Comparison of ENCODE assay signal across 28 cellular contexts in the genomic region with DNA sequence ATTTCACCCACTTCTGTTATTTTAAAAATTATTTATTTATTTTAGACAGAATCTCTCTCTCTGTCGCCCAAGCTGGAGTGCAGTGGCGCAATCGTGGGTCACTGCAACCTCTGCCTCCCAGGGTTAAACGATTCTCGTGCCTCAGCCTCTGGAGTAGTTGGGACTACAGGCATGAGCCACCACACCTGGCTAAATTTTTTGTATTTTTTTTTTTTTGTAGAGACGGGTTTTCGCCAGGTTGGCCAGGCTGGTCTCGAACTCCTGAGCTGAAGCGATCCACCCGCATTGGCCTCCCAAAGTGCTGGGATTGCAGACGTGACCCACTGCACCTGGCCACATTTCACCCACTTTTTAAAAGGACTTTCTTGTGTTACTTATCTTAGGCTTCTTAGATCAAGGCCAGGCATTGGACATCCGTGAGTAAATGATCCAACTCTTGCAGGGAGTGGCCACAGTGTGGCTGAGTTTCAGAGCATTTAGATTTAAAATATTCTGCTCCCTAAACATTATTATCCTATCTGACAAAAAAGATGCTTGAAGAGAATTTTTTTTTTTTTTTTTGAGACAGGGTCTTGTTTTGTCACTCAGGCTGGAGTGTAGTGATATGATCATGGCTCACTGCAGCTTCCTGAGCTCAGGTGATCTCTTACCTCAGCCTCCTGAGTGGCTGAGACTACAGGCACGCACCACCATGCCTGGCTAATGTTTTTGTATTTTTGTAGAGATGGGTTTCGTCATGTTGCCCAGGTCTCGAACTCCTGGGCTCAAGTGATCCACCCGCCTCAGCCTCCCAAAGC. TPM values are rescaled to one million over a fixed set of nuclear protein-coding genes. Genes with fewer than 3 reads are reported as not detected.
DNase-seq lines count a peak whose midpoint lies in the region; FAIRE-seq and TF ChIP-seq lines count a peak whose summit lies in the region.
"Had no signal": no experiment of that assay in that cellular context is flagged by ENCODE, and none has a peak within 500 bp of the region (broad histone marks: within the 10 kb centered on the region; RNA-seq: fewer than 3 reads in every experiment).

No MANE protein-coding gene starts in this region.

- no peak overlapping the region for H4K91ac ChIP-seq in mesenchymal stem cell (ENCODE audit: low read length)

- H3K9me3 ChIP-seq in Karpas-422 (ENCODE audit: low read length), result no peaks in the 10 kb centered on the region
- H3K9me3 ChIP-seq in colonic mucosa, result no peaks in the 10 kb centered on the region
- H3K9me3 ChIP-seq in mesenchymal stem cell (ENCODE audit: control insufficient read depth, low read length), result no peaks in the 10 kb centered on the region
- no peaks in the 10 kb centered on the region for H3K9me3 ChIP-seq in suprapubic skin
- H3K9me3 ChIP-seq in kidney (ENCODE audit: control insufficient read depth in 1 of 2, low read length in 2 of 2), result no peaks in the 10 kb centered on the region
- no peaks in the 10 kb centered on the region for H3K9me3 ChIP-seq in smooth muscle cell (replicated peaks; ENCODE audit: low read depth)
- H3K9me3 ChIP-seq: prostate gland, SK-N-SH, stomach had no signal

- H3K9ac ChIP-seq in Karpas-422 (ENCODE audit: low read length) (no peak overlapping the region), colonic mucosa (ENCODE audit: low read depth in 2 of 2, low read length in 2 of 2) (no peak overlapping the region), mesenchymal stem cell (ENCODE audit: low read length) (peak overlapping the region; percentile 85), kidney (ENCODE audit: low read length in 2 of 2) (no peak overlapping the region), smooth muscle cell (ENCODE audit: low read depth) (no peak overlapping the region)
- H3K9ac ChIP-seq: SK-N-SH had no signal

- no peak overlapping the region for H3K27ac ChIP-seq in Karpas-422 (ENCODE audit: low read length)
- H3K27ac ChIP-seq in colonic mucosa, result peak overlapping the region; percentile 33
- no peak overlapping the region for H3K27ac ChIP-seq in mesenchymal stem cell (ENCODE audit: low read length, poor library complexity, severe bottlenecking)
- peak overlapping the region; percentile 75 for H3K27ac ChIP-seq in suprapubic skin
- no peak overlapping the region for H3K27ac ChIP-seq in kidney (ENCODE audit: low read depth in 2 of 2, low read length in 2 of 2)
- no peak overlapping the region for H3K27ac ChIP-seq in smooth muscle cell (ENCODE audit: low read depth)
- H3K27ac ChIP-seq: C4-2B, epithelial cell of prostate, prostate gland, VCaP had no signal

- no peak overlapping the region for H2BK15ac ChIP-seq in mesenchymal stem cell (ENCODE audit: low read depth, poor library complexity, severe bottlenecking)

- no peak overlapping the region for H3K18ac ChIP-seq in mesenchymal stem cell (ENCODE audit: low read depth in 1 of 2, low read length in 2 of 2)

- no peak overlapping the region for H3K14ac ChIP-seq in mesenchymal stem cell (ENCODE audit: low read length in 2 of 2)

- H3K23ac ChIP-seq in mesenchymal stem cell (ENCODE audit: low read length in 2 of 2), result no peak overlapping the region

- TF ChIP-seq CTCF in colonic mucosa (IDR thresholded peaks at IDR 0.05) (no peak), suprapubic skin (IDR thresholded peaks at IDR 0.05) (no peak), kidney (IDR thresholded peaks at IDR 0.05; ENCODE audit: borderline replicate concordance, extremely low read depth, insufficient read depth) (no peak), smooth muscle cell (IDR thresholded peaks at IDR 0.05; ENCODE audit: borderline replicate concordance, insufficient read depth, poor library complexity, severe bottlenecking) (no peak)

- no peak overlapping the region for H2BK12ac ChIP-seq in mesenchymal stem cell (ENCODE audit: low read length in 2 of 2)

- H3K4me3 ChIP-seq in Karpas-422 (ENCODE audit: low read length), result no peak overlapping the region
- H3K4me3 ChIP-seq in colonic mucosa, result no peak overlapping the region
- no peak overlapping the region for H3K4me3 ChIP-seq in mesenchymal stem cell (ENCODE audit: insufficient read depth in 1 of 2, low read depth in 1 of 2, low read length in 2 of 2)
- no peak overlapping the region for H3K4me3 ChIP-seq in suprapubic skin
- no peak overlapping the region for H3K4me3 ChIP-seq in kidney (ENCODE audit: low read length in 2 of 2)
- no peak overlapping the region for H3K4me3 ChIP-seq in smooth muscle cell
- H3K4me3 ChIP-seq: prostate gland, stomach had no signal

- no peaks in the 10 kb centered on the region for H3K9me3 Mint-ChIP-seq in T-helper 2 cell treated with Interferon-gamma antibody and Interleukin-4, amounts not matched to agents 5 μg/mL and 100 μg/mL, for 36 hours
- H3K9me3 Mint-ChIP-seq: activated CD4-positive, alpha-beta T cell treated with anti-CD3 and anti-CD28 coated beads, Interleukin-2, amount 10 ng/mL, durations not matched to agents 24 days and 14 days; type B pancreatic cell had no signal

- WGBS in mesenchymal stem cell, result 85% methylated on average over 15 of the region's 16 CpGs
- 93% methylated on average over 16 of the region's 16 CpGs for WGBS in suprapubic skin
- 94% methylated on average over 16 of the region's 16 CpGs for WGBS in smooth muscle cell (ENCODE audit: low lambda C conversion rate)

- H3K4ac ChIP-seq in mesenchymal stem cell (ENCODE audit: low read depth in 1 of 2, low read length in 2 of 2), result no peak overlapping the region

- no peaks in the 10 kb centered on the region for H3K9me2 ChIP-seq in Karpas-422 (replicated peaks; ENCODE audit: insufficient read depth, low read length)
- H3K9me2 ChIP-seq: SK-N-SH had no signal

- no peak overlapping the region for H2BK5ac ChIP-seq in mesenchymal stem cell (ENCODE audit: low read depth, low read length, poor library complexity, severe bottlenecking)

- no peak overlapping the region for H2BK120ac ChIP-seq in mesenchymal stem cell (ENCODE audit: low read depth, low read length)

- H3F3A ChIP-seq in smooth muscle cell (ENCODE audit: low read depth), result peaks cover 3% of the 10 kb centered on the region

- no peak overlapping the region for H2AK5ac ChIP-seq in mesenchymal stem cell (ENCODE audit: low read length, severe bottlenecking)

- no peaks in the 10 kb centered on the region for H3K27me3 Mint-ChIP-seq in T-helper 2 cell treated with Interferon-gamma antibody and Interleukin-4, amounts not matched to agents 5 μg/mL and 100 μg/mL, for 36 hours (ENCODE audit: low read depth)
- H3K27me3 Mint-ChIP-seq: activated CD4-positive, alpha-beta T cell treated with anti-CD3 and anti-CD28 coated beads, Interleukin-2, amount 10 ng/mL, durations not matched to agents 24 days and 14 days; activated CD8-positive, alpha-beta memory T cell treated with anti-CD3 and anti-CD28 coated beads, Interleukin-2, amount 10 ng/mL, durations not matched to agents 7 days and 5 days had no signal

- H3K4me2 ChIP-seq in Karpas-422 (ENCODE audit: low read depth, low read length, poor library complexity, severe bottlenecking), result no peak overlapping the region
- H3K4me2 ChIP-seq in mesenchymal stem cell (ENCODE audit: low read length, poor library complexity, severe bottlenecking), result no peak overlapping the region
- H3K4me2 ChIP-seq in smooth muscle cell, result no peak overlapping the region
- H3K4me2 ChIP-seq: SK-N-SH had no signal

- no peaks in the 10 kb centered on the region for H4K20me1 ChIP-seq in Karpas-422 (ENCODE audit: insufficient read depth, low read depth, low read length)
- H4K20me1 ChIP-seq in smooth muscle cell (ENCODE audit: low read depth), result no peaks in the 10 kb centered on the region

- H3K79me2 ChIP-seq in Karpas-422 (ENCODE audit: low read length) (0 out of 2 replicates have a peak, but pooled peaks cover 7% of the 10 kb centered on the region), smooth muscle cell (ENCODE audit: low read depth) (no peaks in the 10 kb centered on the region)

- H3K4me1 ChIP-seq in Karpas-422 (ENCODE audit: low read length), result peaks cover 10% of the 10 kb centered on the region
- no peaks in the 10 kb centered on the region for H3K4me1 ChIP-seq in colonic mucosa
- H3K4me1 ChIP-seq in mesenchymal stem cell (ENCODE audit: control insufficient read depth, insufficient read depth, low read depth, low read length), result no peaks in the 10 kb centered on the region
- H3K4me1 ChIP-seq in suprapubic skin, result peaks cover 17% of the 10 kb centered on the region
- H3K4me1 ChIP-seq in kidney (ENCODE audit: control insufficient read depth in 1 of 2, insufficient read depth in 1 of 2, low read depth in 1 of 2, low read length in 2 of 2), result peaks cover 0 to 13% of the 10 kb centered on the region in 2 donors
- no peaks in the 10 kb centered on the region for H3K4me1 ChIP-seq in smooth muscle cell (ENCODE audit: low read depth)
- H3K4me1 ChIP-seq: prostate gland had no signal

- intact Hi-C loops in colonic mucosa (cut with DNase I) (no loop called here), kidney (cut with DNase I) (no loop called here)

- no peak for FAIRE-seq in kidney (lab: Jason Lieb, UNC)
- FAIRE-seq: GM12892 had no signal

- TF ChIP-seq EP300 in suprapubic skin (IDR thresholded peaks at IDR 0.05), result no peak

- no peak overlapping the region for H2AFZ ChIP-seq in Karpas-422 (ENCODE audit: low read length)
- no peak overlapping the region for H2AFZ ChIP-seq in mesenchymal stem cell (ENCODE audit: low read depth, low read length)
- H2AFZ ChIP-seq in smooth muscle cell (ENCODE audit: low read depth), result no peak overlapping the region

- H3K79me1 ChIP-seq in mesenchymal stem cell (replicated peaks; ENCODE audit: low read length, poor library complexity, severe bottlenecking), result no peaks in the 10 kb centered on the region

- H3K36me3 Mint-ChIP-seq in T-helper 2 cell treated with Interferon-gamma antibody and Interleukin-4, amounts not matched to agents 5 μg/mL and 100 μg/mL, for 36 hours (ENCODE audit: low read depth), result peaks cover 45% of the 10 kb centered on the region
- H3K36me3 Mint-ChIP-seq: type B pancreatic cell had no signal

- peaks cover 28% of the 10 kb centered on the region for H3K4me1 Mint-ChIP-seq in T-helper 2 cell treated with Interferon-gamma antibody and Interleukin-4, amounts not matched to agents 5 μg/mL and 100 μg/mL, for 36 hours (ENCODE audit: low read depth)

- H3K27me3 ChIP-seq in Karpas-422 (ENCODE audit: low read length) (no peaks in the 10 kb centered on the region), colonic mucosa (no peaks in the 10 kb centered on the region), mesenchymal stem cell (ENCODE audit: control insufficient read depth in 1 of 2, insufficient read depth in 1 of 2, low read length in 2 of 2) (no peaks in the 10 kb centered on the region), suprapubic skin (no peaks in the 10 kb centered on the region), smooth muscle cell (ENCODE audit: low read depth) (no peaks in the 10 kb centered on the region)
- H3K27me3 ChIP-seq: stomach had no signal

- no peak overlapping the region for H3K4me3 Mint-ChIP-seq in T-helper 2 cell treated with Interferon-gamma antibody and Interleukin-4, amounts not matched to agents 5 μg/mL and 100 μg/mL, for 36 hours
- H3K4me3 Mint-ChIP-seq: activated CD8-positive, alpha-beta memory T cell treated with anti-CD3 and anti-CD28 coated beads, Interleukin-2, amount 10 ng/mL, durations not matched to agents 7 days and 5 days; type B pancreatic cell had no signal

- H4K8ac ChIP-seq in mesenchymal stem cell (ENCODE audit: low read length), result no peak overlapping the region

- DNase-seq in Karpas-422 (peak; percentile 6), colonic mucosa (no peak), mesenchymal stem cell (no peak), suprapubic skin (ENCODE audit: low spot score in 2 of 2) (no peak), GM19240 (ENCODE audit: insufficient read length, low spot score) (no peak), kidney (no peak), smooth muscle cell (lab: John Stamatoyannopoulos, UW; ENCODE audit: unreplicated experiment) (no peak)
- no peak for DNase-seq in T-helper 2 cell treated with Interferon-gamma antibody and Interleukin-4, amounts not matched to agents 5 μg/mL and 100 μg/mL, for 36 hours (ENCODE audit: low spot score)
- DNase-seq: activated CD8-positive, alpha-beta memory T cell treated with anti-CD3 and anti-CD28 coated beads, Interleukin-2, amount 10 ng/mL, durations not matched to agents 7 days and 5 days; activated naive CD4-positive, alpha-beta T cell treated with Interleukin-2 at 50 U/mL for 16 hours; amniotic stem cell; DMS 273 treated with DMSO at 0.1 percent for 48 hours; effector CD8-positive, alpha-beta T cell; EL; GOT3; islet precursor cell; mammary epithelial cell; OCI-M1; SK-N-SH; stomach had no signal

- no peak overlapping the region for H3K27ac Mint-ChIP-seq in T-helper 2 cell treated with Interferon-gamma antibody and Interleukin-4, amounts not matched to agents 5 μg/mL and 100 μg/mL, for 36 hours
- H3K27ac Mint-ChIP-seq: type B pancreatic cell had no signal

- no peak for TF ChIP-seq POLR2A in suprapubic skin (IDR thresholded peaks at IDR 0.05)

- no peaks in the 10 kb centered on the region for H3K36me3 ChIP-seq in Karpas-422 (ENCODE audit: insufficient read depth, low read length)
- no peaks in the 10 kb centered on the region for H3K36me3 ChIP-seq in colonic mucosa
- no peaks in the 10 kb centered on the region for H3K36me3 ChIP-seq in mesenchymal stem cell (ENCODE audit: control insufficient read depth in 1 of 2, insufficient read depth in 2 of 2, low read depth in 1 of 2, low read length in 2 of 2)
- H3K36me3 ChIP-seq in suprapubic skin, result no peaks in the 10 kb centered on the region
- H3K36me3 ChIP-seq in kidney (ENCODE audit: control insufficient read depth in 1 of 2, insufficient read depth in 2 of 2, low read length in 2 of 2), result no peaks in the 10 kb centered on the region
- no peaks in the 10 kb centered on the region for H3K36me3 ChIP-seq in smooth muscle cell (ENCODE audit: low read depth)
- H3K36me3 ChIP-seq: prostate gland, stomach had no signal

RNA-seq across cellular contexts. Expression of a gene that starts 14.4 kb away (rescaled TPM):
- total RNA-seq in Karpas-422 (2014; rRNA removed; shearing (Covaris generic); ENCODE audit: low replicate concordance), result 4.9 and 24.2 TPM in 2 replicates
- 1 to 10 TPM; 3.1 to 4.9 TPM for total RNA-seq in colonic mucosa
- polyA plus RNA-seq in mesenchymal stem cell (2013, experiment 1 of 2), result 2.4 TPM
- polyA plus RNA-seq in mesenchymal stem cell (2013, experiment 2 of 2), result 2.9 TPM
- total RNA-seq in suprapubic skin, result 1 to 10 TPM in 3 of 4 donors, under 1 TPM in 1; 0.87 to 5.2 (median 2.0) TPM
- total RNA-seq in kidney, result 72.0 TPM
- polyA plus RNA-seq in kidney (ENCODE audit: insufficient read depth, low read depth, low replicate concordance), result 30.1 TPM
- total RNA-seq in smooth muscle cell, result 2.2 and 3.1 TPM in 2 replicates
- polyA plus RNA-seq in smooth muscle cell, result 1.1 and 1.6 TPM in 2 replicates
- polyA plus RNA-seq: AG04450 had no signal

Comparison
In these comparisons a context has a peak if more than half of its experiments do, and no peak if none do; other contexts are left out.
1. H3K27ac ChIP-seq: peak in colonic mucosa (single experiment) and suprapubic skin (single experiment); none in Karpas-422 (single experiment), mesenchymal stem cell (single experiment), kidney (0 of 2) and smooth muscle cell (single experiment).